8 cellular contexts compared by ENCODE assay signal in the genomic region with DNA sequence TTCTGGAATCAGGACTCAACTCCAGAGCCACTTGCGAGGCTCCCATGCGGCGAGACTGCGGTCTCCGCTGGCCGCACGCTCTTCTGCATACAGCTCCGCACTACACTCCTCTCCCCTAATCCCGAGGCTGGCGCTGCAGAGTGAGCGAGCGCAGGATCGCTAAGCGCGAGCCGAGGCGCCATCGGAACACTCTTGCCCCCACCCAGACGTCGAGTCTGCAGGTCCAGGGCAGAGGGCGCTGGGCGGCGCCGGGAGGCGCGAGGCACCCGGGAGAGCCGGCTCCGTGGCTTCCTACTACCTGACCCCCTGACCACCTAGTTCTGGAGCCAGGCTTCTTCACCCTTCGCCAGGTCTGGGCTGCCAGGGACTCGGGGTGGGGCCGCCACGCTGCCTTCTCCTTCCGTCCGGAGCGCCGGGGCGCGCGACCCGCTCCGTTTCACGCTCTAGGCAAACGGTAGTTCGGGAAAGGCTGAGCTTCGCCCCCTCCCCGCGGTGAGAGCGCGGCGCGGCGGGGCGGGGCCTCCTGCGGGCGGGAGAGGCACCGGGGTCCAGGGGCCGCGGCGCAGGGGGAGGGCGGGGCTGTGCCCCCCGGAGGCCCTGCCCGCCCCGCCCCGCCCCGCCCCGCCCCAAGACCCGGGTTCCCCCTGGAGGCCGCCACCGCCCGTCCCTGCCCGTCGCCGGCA. TPM values are rescaled to one million over a fixed set of nuclear protein-coding genes. Genes with fewer than 3 reads are reported as not detected.
DNase-seq lines count a peak whose midpoint lies in the region; ATAC-seq and TF ChIP-seq lines count a peak whose summit lies in the region.

No MANE protein-coding gene starts in this region.

- intact Hi-C loops in CD4-positive, alpha-beta memory T cell (cut with micrococcal nuclease): loop anchor here (1.0 to 5.0 kb wide), 6 partner anchors 36 to 855 kb away; partner anchors contain the start of genes NQO2 and SLC22A23

- peak overlapping the region; percentile 58 for H3K27ac ChIP-seq in CD4-positive, alpha-beta memory T cell (ENCODE audit: low read depth, low read length)

- peaks cover 0 to 5% of the 10 kb centered on the region in 2 donors for H3K36me3 Mint-ChIP-seq in CD4-positive, alpha-beta memory T cell
- H3K36me3 Mint-ChIP-seq in mesothelial cell of epicardium: no peaks in the 10 kb centered on the region
- H3K36me3 Mint-ChIP-seq in stimulated activated effector memory CD8-positive, alpha-beta T cell treated with anti-CD3 and anti-CD28 coated beads, Interleukin-12 subunit alpha, Interleukin-12 subunit beta, amount 100 ng/mL, for 72 hours: no peaks in the 10 kb centered on the region

- H3K4me1 ChIP-seq in CD4-positive, alpha-beta memory T cell (ENCODE audit: insufficient read depth, low read length): peaks cover 35% of the 10 kb centered on the region

- H3K27ac Mint-ChIP-seq in CD4-positive, alpha-beta memory T cell: peak overlapping the region; percentile 81 to 97 (median 87)
- no peak overlapping the region for H3K27ac Mint-ChIP-seq in mesothelial cell of epicardium
- H3K27ac Mint-ChIP-seq in stimulated activated effector memory CD8-positive, alpha-beta T cell treated with anti-CD3 and anti-CD28 coated beads, Interleukin-12 subunit alpha, Interleukin-12 subunit beta, amount 100 ng/mL, for 72 hours: peak overlapping the region; percentile 67

- peak overlapping the region; percentile 84 to 91 (median 85) for H3K4me3 Mint-ChIP-seq in CD4-positive, alpha-beta memory T cell
- H3K4me3 Mint-ChIP-seq in mesothelial cell of epicardium: peak overlapping the region; percentile 67
- H3K4me3 Mint-ChIP-seq in stimulated activated effector memory CD8-positive, alpha-beta T cell treated with anti-CD3 and anti-CD28 coated beads, Interleukin-12 subunit alpha, Interleukin-12 subunit beta, amount 100 ng/mL, for 72 hours: peak overlapping the region; percentile 68

- H3K4me3 ChIP-seq in CD4-positive, alpha-beta memory T cell (ENCODE audit: low read length in 2 of 2): peak overlapping the region; percentile 53 to 61
- peak overlapping the region; percentile 51 for H3K4me3 ChIP-seq in epithelial cell of esophagus (ENCODE audit: low read length)

- POLR2A ChIA-PET in CD4-positive, alpha-beta memory T cell (lab: Charles Lee; ENCODE audit: partially characterized antibody): interaction anchor here (0.8 to 2.1 kb wide), 10 partner anchors 9 to 173 kb away, joined by 3 to 6 read pairs (median 3); partner anchors contain the start of gene RIPK1

- H3K36me3 ChIP-seq in CD4-positive, alpha-beta memory T cell (ENCODE audit: insufficient read depth, low read length): no peaks in the 10 kb centered on the region

- H3K27me3 ChIP-seq in CD4-positive, alpha-beta memory T cell (ENCODE audit: insufficient read depth, low read length): no peaks in the 10 kb centered on the region

- H3K9me3 ChIP-seq in CD4-positive, alpha-beta memory T cell (ENCODE audit: control insufficient read depth in 1 of 2, low read length in 2 of 2): no peaks in the 10 kb centered on the region

- peaks cover 0 to under 1% of the 10 kb centered on the region in 2 donors for H3K27me3 Mint-ChIP-seq in CD4-positive, alpha-beta memory T cell
- peaks cover 39% of the 10 kb centered on the region for H3K27me3 Mint-ChIP-seq in mesothelial cell of epicardium (ENCODE audit: low read depth)

- H3K9me3 Mint-ChIP-seq in CD4-positive, alpha-beta memory T cell: no peaks in the 10 kb centered on the region
- no peaks in the 10 kb centered on the region for H3K9me3 Mint-ChIP-seq in mesothelial cell of epicardium
- H3K9me3 Mint-ChIP-seq in stimulated activated effector memory CD8-positive, alpha-beta T cell treated with anti-CD3 and anti-CD28 coated beads, Interleukin-12 subunit alpha, Interleukin-12 subunit beta, amount 100 ng/mL, for 72 hours: peaks cover 4% of the 10 kb centered on the region

- ATAC-seq in GM19395 (IDR thresholded peaks at IDR 0.05; ENCODE audit: unreplicated experiment) (peak; percentile 63), HG03469 (IDR thresholded peaks at IDR 0.05; ENCODE audit: unreplicated experiment) (peak; percentile 69)
- ATAC-seq in stimulated activated effector memory CD8-positive, alpha-beta T cell treated with anti-CD3 and anti-CD28 coated beads, Interleukin-12 subunit alpha, Interleukin-12 subunit beta, amount 100 ng/mL, for 72 hours: peak; percentile 83

- TF ChIP-seq CTCF in epithelial cell of esophagus (IDR thresholded peaks at IDR 0.05; ENCODE audit: insufficient read depth, low read depth, low read length, missing control alignments): no peak
- no peak for TF ChIP-seq CTCF in mesothelial cell of epicardium (IDR thresholded peaks at IDR 0.05; ENCODE audit: unreplicated experiment)

- CTCF ChIA-PET in CD4-positive, alpha-beta memory T cell (lab: Charles Lee; ENCODE audit: partially characterized antibody): interaction anchor here (1.0 to 2.9 kb wide), 4 partner anchors 12 to 92 kb away, joined by 3 to 14 read pairs (median 4); no protein-coding TSS in a partner anchor

- peaks cover 27 to 49% (median 33%) of the 10 kb centered on the region in 4 donors for H3K4me1 Mint-ChIP-seq in CD4-positive, alpha-beta memory T cell
- peaks cover 29% of the 10 kb centered on the region for H3K4me1 Mint-ChIP-seq in mesothelial cell of epicardium
- H3K4me1 Mint-ChIP-seq in stimulated activated effector memory CD8-positive, alpha-beta T cell treated with anti-CD3 and anti-CD28 coated beads, Interleukin-12 subunit alpha, Interleukin-12 subunit beta, amount 100 ng/mL, for 72 hours: peaks cover 32% of the 10 kb centered on the region

- DNase-seq in CD4-positive, alpha-beta memory T cell: peak; percentile 48 to 72 (median 55)
- DNase-seq in NOMO-1 treated with DMSO at 0.1 percent for 48 hours (lab: John Stamatoyannopoulos, UW; ENCODE audit: unreplicated experiment) (peak; percentile 76), epithelial cell of esophagus (ENCODE audit: low read depth) (peak; percentile 65), mesothelial cell of epicardium (ENCODE audit: low spot score in 2 of 2, unreplicated experiment in 2 of 2) (peak; percentile 36 to 75)
- peak; percentile 79 for DNase-seq in activated CD8-positive, alpha-beta memory T cell treated with anti-CD3 and anti-CD28 coated beads, Interleukin-2, amount 50 U/mL, for 48 hours
- peak; percentile 49 to 81 for DNase-seq in stimulated activated effector memory CD8-positive, alpha-beta T cell treated with anti-CD3 and anti-CD28 coated beads, Interleukin-12 subunit alpha, Interleukin-12 subunit beta, amount 100 ng/mL, for 72 hours (ENCODE audit: low spot score in 2 of 2)

RNA-seq across cellular contexts. Expression of gene TUBB2A, which starts 5.4 kb away (rescaled TPM):
- total RNA-seq in CD4-positive, alpha-beta memory T cell: 1 to 10 TPM; 5.2 to 5.4 TPM
- 1 to 10 TPM; 7.3 to 8.4 TPM for polyA plus RNA-seq in CD4-positive, alpha-beta memory T cell
- total RNA-seq in mesothelial cell of epicardium: 21.5 to 25.5 TPM (median 24.3 TPM) in 3 replicates

RNA-seq across cellular contexts. Expression of gene BPHL, which starts 44.2 kb away (rescaled TPM):
- 10 to 100 TPM; 11.9 to 13.7 TPM for total RNA-seq in CD4-positive, alpha-beta memory T cell
- 1 to 10 TPM; 8.1 to 8.4 TPM for polyA plus RNA-seq in CD4-positive, alpha-beta memory T cell
- total RNA-seq in mesothelial cell of epicardium: 41.5 to 49.2 TPM (median 43.8 TPM) in 3 replicates

Comparison
In these comparisons a context has a peak if more than half of its experiments do, and no peak if none do; other contexts are left out.
1. Peak in every context shown above with its lines: DNase-seq, ATAC-seq, H3K4me3 ChIP-seq and H3K27ac ChIP-seq.